In genomic region chr4:4860803-4861591, GRCh38 we compare ENCODE assay signal across 8 cellular contexts. TPM values are rescaled to one million over a fixed set of nuclear protein-coding genes. Genes with fewer than 3 reads are reported as not detected.
DNase-seq lines count a peak whose midpoint lies in the region; ATAC-seq and TF ChIP-seq lines count a peak whose summit lies in the region.

No MANE protein-coding gene starts in this region.

- no peaks in the 10 kb centered on the region for H3K36me3 ChIP-seq in SJSA1

- H3K4me3 ChIP-seq in SJSA1 (peak overlapping the region; percentile 84), fibroblast of villous mesenchyme (ENCODE audit: low read depth, low read length) (peak overlapping the region; percentile 85)

- H3K27me3 ChIP-seq in SJSA1 (replicated peaks) = no peaks in the 10 kb centered on the region

- no peak for ATAC-seq in GM19463 (IDR thresholded peaks at IDR 0.05; ENCODE audit: unreplicated experiment)

- peak; percentile 8 for TF ChIP-seq CTCF in fibroblast of villous mesenchyme (IDR thresholded peaks at IDR 0.05; ENCODE audit: insufficient read depth, low read depth, low read length)

- DNase-seq in GM03348 (ENCODE audit: low spot score) (peak; percentile 78), SJSA1 (ENCODE audit: low read depth in 1 of 2, low spot score in 2 of 2) (peak; percentile 24 to 49), fibroblast of villous mesenchyme (ENCODE audit: low read depth) (peak; percentile 30), pulmonary artery endothelial cell (ENCODE audit: low read depth, low spot score) (peak; percentile 15), LoVo (ENCODE audit: low spot score) (no peak), NCI-H187 (lab: John Stamatoyannopoulos, UW) (no peak)
- DNase-seq in activated CD4-positive, alpha-beta T cell treated with anti-CD3 and anti-CD28 coated beads for 48 hours = no peak

- H3K27ac ChIP-seq in SJSA1 = 0 out of 2 replicates have a peak overlapping the region, but pooled peaks have one; percentile 24

- H3K4me1 ChIP-seq in SJSA1 (replicated peaks) = 0 out of 2 replicates have a peak, but pooled peaks cover 4% of the 10 kb centered on the region

- H3K9me3 ChIP-seq in SJSA1 (replicated peaks) = no peaks in the 10 kb centered on the region

RNA-seq across cellular contexts. Expression of gene MSX1, which starts 1.5 kb away (rescaled TPM):
- total RNA-seq in SJSA1 (2014; rRNA removed; shearing (Covaris generic)) = 10.9 and 11.9 TPM in 2 replicates
- total RNA-seq in fibroblast of villous mesenchyme (3.2 and 4.3 TPM in 2 replicates), pulmonary artery endothelial cell (2.7 and 4.1 TPM in 2 replicates)

Comparison
In these comparisons a context has a peak if more than half of its experiments do, and no peak if none do; other contexts are left out.
1. DNase-seq: peak in GM03348 (single experiment), SJSA1 (2 of 2), fibroblast of villous mesenchyme (single experiment) and pulmonary artery endothelial cell (single experiment); none in LoVo (single experiment), activated CD4-positive, alpha-beta T cell treated with anti-CD3 and anti-CD28 coated beads for 48 hours (single experiment) and NCI-H187 (0 of 2).